In the genomic region with DNA sequence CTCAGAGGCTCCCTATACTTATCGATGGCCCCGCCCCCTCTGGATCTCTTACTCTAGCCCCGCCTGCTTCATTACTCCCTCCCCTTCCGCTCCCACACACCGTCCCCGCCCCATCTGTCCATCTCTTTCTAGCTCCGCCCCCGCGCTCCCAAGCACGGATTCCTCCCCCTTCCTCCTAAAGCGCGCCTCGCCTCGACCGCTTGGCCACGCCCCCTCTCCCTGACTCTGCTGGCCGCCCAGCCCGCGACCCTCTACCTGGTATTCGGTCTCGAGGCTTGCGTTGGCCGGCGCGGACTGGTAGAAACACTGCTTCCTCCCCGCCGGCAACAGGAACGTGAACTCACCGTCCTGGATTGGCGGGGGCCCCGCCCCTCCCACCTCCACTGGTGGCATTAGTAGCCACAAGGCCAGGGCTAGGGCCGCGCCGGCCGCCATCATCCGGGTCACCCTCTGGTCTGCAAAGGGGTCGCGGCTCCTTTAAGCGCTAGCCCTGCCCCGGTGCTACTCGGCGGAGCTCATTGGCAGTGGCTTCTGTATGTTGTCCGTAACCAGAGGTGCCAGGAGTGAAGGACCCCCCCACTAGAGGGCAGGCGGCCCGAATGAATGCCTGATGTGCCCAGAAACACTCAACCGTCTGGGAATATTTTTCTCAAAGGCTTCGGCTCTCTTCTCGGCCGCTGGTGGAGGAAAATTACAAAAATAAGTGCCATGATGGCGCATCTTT, we compare ENCODE assay signal across 8 cellular contexts. TPM values are rescaled to one million over a fixed set of nuclear protein-coding genes. Genes with fewer than 3 reads are reported as not detected.
DNase-seq lines count a peak whose midpoint lies in the region; ATAC-seq and TF ChIP-seq lines count a peak whose summit lies in the region.

A gene with protein sequence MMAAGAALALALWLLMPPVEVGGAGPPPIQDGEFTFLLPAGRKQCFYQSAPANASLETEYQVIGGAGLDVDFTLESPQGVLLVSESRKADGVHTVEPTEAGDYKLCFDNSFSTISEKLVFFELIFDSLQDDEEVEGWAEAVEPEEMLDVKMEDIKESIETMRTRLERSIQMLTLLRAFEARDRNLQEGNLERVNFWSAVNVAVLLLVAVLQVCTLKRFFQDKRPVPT (minus strand): TSS at position 459 of the 724 bp plus-strand sequence. CDS start 21 bp downstream, at position 438.

- ATAC-seq in HG02885 (IDR thresholded peaks at IDR 0.05; ENCODE audit: poor library complexity, unreplicated experiment) = peak; percentile 74
- ATAC-seq in right cardiac atrium = peak; percentile 95

- H3K27me3 ChIP-seq in right cardiac atrium (ENCODE audit: control insufficient read depth, insufficient read depth) = no peaks in the 10 kb centered on the region
- H3K27me3 ChIP-seq in uterus = no peaks in the 10 kb centered on the region

- peak; percentile 36 for DNase-seq in NCI-H187 treated with DMSO at 0.1 percent for 48 hours (lab: John Stamatoyannopoulos, UW)
- peak; percentile 86 to 100 (median 96) for DNase-seq in anterior cingulate cortex (lab: John Stamatoyannopoulos, UW)
- peak; percentile 99 to 100 (median 100) for DNase-seq in right cardiac atrium
- peak; percentile 99 for DNase-seq in pulmonary artery endothelial cell (ENCODE audit: low read depth, low spot score)
- DNase-seq in uterus = peak; percentile 99 to 100

- H3K9me3 ChIP-seq in right cardiac atrium (ENCODE audit: control insufficient read depth, low read length) = no peaks in the 10 kb centered on the region
- H3K9me3 ChIP-seq in uterus = peaks cover 0 to 4% of the 10 kb centered on the region in 2 donors

- peak; percentile 14 to 60 (median 42) for TF ChIP-seq CTCF in uterus (IDR thresholded peaks at IDR 0.05)

- peak; percentile 48 for TF ChIP-seq POLR2A in GM15510 (IDR thresholded peaks at IDR 0.05; ENCODE audit: borderline replicate concordance, extremely low read depth, insufficient read length)
- peak; percentile 28 to 68 for TF ChIP-seq POLR2A in uterus (IDR thresholded peaks at IDR 0.05)

- H3K4me1 ChIP-seq in right cardiac atrium (ENCODE audit: control insufficient read depth, insufficient read depth, low read length) (peaks cover 3% of the 10 kb centered on the region), uterus (no peaks in the 10 kb centered on the region)

- no peaks in the 10 kb centered on the region for H3K36me3 ChIP-seq in uterus

- under 1% methylated on average over 50 of the region's 50 CpGs for WGBS in right cardiac atrium

- peak within 1 kb of the TSS; percentile 74 for H3K27ac ChIP-seq in right cardiac atrium (ENCODE audit: low read length)
- H3K27ac ChIP-seq in uterus = peak within 1 kb of the TSS; percentile 94 to 99

- intact Hi-C loops in T-helper 2 cell treated with Interferon-gamma antibody and Interleukin-4, amounts not matched to agents 100 ng/mL and 5 ng/mL, for 36 hours (cut with micrococcal nuclease) = loop anchor here (1.0 kb wide), 4 partner anchors 35 to 182 kb away; a partner anchor contains a TSS
- intact Hi-C loops in right cardiac atrium (cut with DNase I) (loop anchor here in 1 of 4 donors (2.0 kb wide), 1 partner anchor 35 kb away; a partner anchor contains a TSS), uterus (cut with DNase I; ENCODE audit: low total_unique reads) (no loop called here)

- H3K4me3 ChIP-seq in right cardiac atrium (ENCODE audit: low read length) (peak within 1 kb of the TSS; percentile 47), uterus (peak within 1 kb of the TSS; percentile 64 to 77)

RNA-seq across cellular contexts. Expression of the gene that starts here (rescaled TPM):
- 10.0 and 12.8 TPM in 2 replicates for total RNA-seq in T-helper 2 cell treated with Interferon-gamma antibody and Interleukin-4, amounts not matched to agents 100 ng/mL and 5 ng/mL, for 36 hours
- total RNA-seq in right cardiac atrium (10 to 100 TPM; 24.6 to 30.4 (median 27.8) TPM), pulmonary artery endothelial cell (32.6 and 39.4 TPM in 2 replicates), uterus (10 to 100 TPM in 3 of 4 donors, 1 to 10 TPM in 1; 7.2 to 57.0 (median 27.2) TPM)
- polyA plus RNA-seq in right cardiac atrium = 43.4 TPM

Comparison
In these comparisons a context has a peak if more than half of its experiments do, and no peak if none do; other contexts are left out.
1. Peak in every context shown above with its lines: DNase-seq, ATAC-seq, H3K4me3 ChIP-seq and H3K27ac ChIP-seq.
2. DNase-seq: peak in every context shown above with its lines; median percentile 100 in right cardiac atrium; 100 in uterus; 99 in pulmonary artery endothelial cell; 96 in anterior cingulate cortex; 36 in NCI-H187 treated with DMSO at 0.1 percent for 48 hours.